In genomic region chr6:15089569-15090144, GRCh38 we compare ENCODE assay signal across 13 cellular contexts.
DNase-seq lines count a peak whose midpoint lies in the region; ATAC-seq, FAIRE-seq and TF ChIP-seq lines count a peak whose summit lies in the region.
"Had no signal": no experiment of that assay in that cellular context is flagged by ENCODE, and none has a peak within 500 bp of the region (broad histone marks: within the 10 kb centered on the region; RNA-seq: fewer than 3 reads in every experiment).

No MANE protein-coding gene starts in this region.

- no peak overlapping the region for H3K4me3 ChIP-seq in bronchial epithelial cell (ENCODE audit: low read depth, low read length)
- H3K4me3 ChIP-seq: heart left ventricle had no signal

- no peaks in the 10 kb centered on the region for H3K27me3 ChIP-seq in bronchial epithelial cell (ENCODE audit: control insufficient read depth, insufficient read depth, low read length)
- H3K27me3 ChIP-seq: heart left ventricle had no signal

- H3K4me1 Mint-ChIP-seq in progenitor cell of endocrine pancreas (ENCODE audit: low read depth), result peaks cover 22% of the 10 kb centered on the region

- H3K4me3 Mint-ChIP-seq in progenitor cell of endocrine pancreas (ENCODE audit: low read depth), result no peak overlapping the region

- no peak for FAIRE-seq in bronchial epithelial cell (lab: Jason Lieb, UNC)

- H3K27me3 Mint-ChIP-seq in progenitor cell of endocrine pancreas, result no peaks in the 10 kb centered on the region

- peak overlapping the region; percentile 91 for H3K27ac Mint-ChIP-seq in progenitor cell of endocrine pancreas

- ATAC-seq in HG02885 (IDR thresholded peaks at IDR 0.05; ENCODE audit: poor library complexity, unreplicated experiment), result no peak

- DNase-seq in DMS79 treated with DMSO at 0.1 percent for 48 hours (lab: John Stamatoyannopoulos, UW), result peak; percentile 76
- DNase-seq in NCI-H1105 (lab: John Stamatoyannopoulos, UW), result peak; percentile 33
- peak; percentile 79 for DNase-seq in bronchial epithelial cell (ENCODE audit: low read depth)
- DNase-seq in progenitor cell of endocrine pancreas (ENCODE audit: low spot score, unreplicated experiment), result no peak
- DNase-seq in RPMI8226, result no peak
- no peak for DNase-seq in stimulated activated CD4-positive, alpha-beta T cell treated with anti-CD3 and anti-CD28 coated beads, Interleukin-4, amount 100 ng/mL, for 1 hour
- DNase-seq in SHP77 treated with DMSO at 0.1 percent for 48 hours (lab: John Stamatoyannopoulos, UW), result no peak
- DNase-seq: Calu3; effector CD4-positive, alpha-beta T cell; heart left ventricle; NCI-H1092; T-helper 9 cell had no signal

- H3K36me3 Mint-ChIP-seq in progenitor cell of endocrine pancreas (ENCODE audit: insufficient read depth), result no peaks in the 10 kb centered on the region

- TF ChIP-seq CTCF in bronchial epithelial cell (IDR thresholded peaks at IDR 0.05; ENCODE audit: insufficient read depth, low read length, severe bottlenecking) (no peak), progenitor cell of endocrine pancreas (IDR thresholded peaks at IDR 0.05; ENCODE audit: unreplicated experiment) (no peak)

- no peaks in the 10 kb centered on the region for H3K9me3 Mint-ChIP-seq in progenitor cell of endocrine pancreas (ENCODE audit: low read depth)

- H3K36me3 ChIP-seq in bronchial epithelial cell (ENCODE audit: control insufficient read depth, insufficient read depth, low read length), result no peaks in the 10 kb centered on the region
- H3K36me3 ChIP-seq: heart left ventricle had no signal

Comparison
In these comparisons a context has a peak if more than half of its experiments do, and no peak if none do; other contexts are left out.
1. DNase-seq: peak in DMS79 treated with DMSO at 0.1 percent for 48 hours (single experiment), NCI-H1105 (single experiment) and bronchial epithelial cell (single experiment); none in progenitor cell of endocrine pancreas (single experiment), RPMI8226 (single experiment), stimulated activated CD4-positive, alpha-beta T cell treated with anti-CD3 and anti-CD28 coated beads, Interleukin-4, amount 100 ng/mL, for 1 hour (single experiment) and SHP77 treated with DMSO at 0.1 percent for 48 hours (single experiment).